ENCODE assay signal across 8 cellular contexts in genomic region chr19:40305403-40305802, GRCh38. TPM values are rescaled to one million over a fixed set of nuclear protein-coding genes. Genes with fewer than 3 reads are reported as not detected.
A peak's percentile ranks its signal among the peaks of the same experiment; 100 is the strongest.
DNase-seq lines count a peak whose midpoint lies in the region; ATAC-seq and TF ChIP-seq lines count a peak whose summit lies in the region.

No MANE protein-coding gene starts in this region.

- TF ChIP-seq CTCF in BJ (IDR thresholded peaks at IDR 0.05; ENCODE audit: insufficient read depth, low read depth, low read length) (peak; percentile 77), HFFc6 (IDR thresholded peaks at IDR 0.05) (peak; percentile 91)

- CTCF ChIA-PET in BJ (lab: Yijun Ruan, JAX): interaction anchor here (0.6 to 2.6 kb wide), 31 partner anchors 10 to 514 kb away, joined by 3 to 26 read pairs (median 4); partner anchors contain the start of genes AKT2, C19orf47, LTBP4 and PLD3
- CTCF ChIA-PET in activated CD4-positive, alpha-beta memory T cell treated with anti-CD3 and anti-CD28 coated beads, Interleukin-2, amount 10 ng/mL, durations not matched to agents 7 days and 5 days (lab: Charles Lee): interaction anchor here (0.6 to 2.7 kb wide), 47 partner anchors 8 to 1205 kb away, joined by 3 to 18 read pairs (median 4); partner anchors contain the start of genes AKT2, BLVRB, C19orf47 and PLD3

- H3K27me3 ChIP-seq in BJ (ENCODE audit: control insufficient read depth, insufficient read depth, low read length): no peaks in the 10 kb centered on the region
- H3K27me3 ChIP-seq in effector memory CD4-positive, alpha-beta T cell (replicated peaks; ENCODE audit: control insufficient read depth, insufficient read depth, low read length, poor library complexity, severe bottlenecking): no peaks in the 10 kb centered on the region

- H3K4me3 ChIP-seq in BJ (ENCODE audit: low read depth, low read length): no peak overlapping the region
- H3K4me3 ChIP-seq in effector memory CD4-positive, alpha-beta T cell (ENCODE audit: insufficient read depth, low read depth, low read length, poor library complexity, severe bottlenecking): no peak overlapping the region

- DNase-seq in BJ (ENCODE audit: low read depth) (peak; percentile 26), HFFc6 (peak; percentile 79), NCI-H82 treated with DMSO at 0.1 percent for 48 hours (lab: John Stamatoyannopoulos, UW; ENCODE audit: unreplicated experiment) (peak; percentile 44), middle frontal gyrus (ENCODE audit: extremely low spot score, low spot score) (peak; percentile 81)
- peak; percentile 83 for DNase-seq in activated CD4-positive, alpha-beta memory T cell treated with anti-CD3 and anti-CD28 coated beads, Interleukin-2, amount 10 ng/mL, durations not matched to agents 7 days and 5 days
- DNase-seq in effector memory CD4-positive, alpha-beta T cell: peak; percentile 18 to 54 (median 45)
- DNase-seq in stimulated activated CD8-positive, alpha-beta memory T cell treated with anti-CD3 and anti-CD28 coated beads, Interleukin-4, amount 100 ng/mL, for 24 hours (ENCODE audit: low read depth): peak; percentile 59

- H3K36me3 ChIP-seq in BJ (ENCODE audit: control insufficient read depth, insufficient read depth, low read length): no peaks in the 10 kb centered on the region
- no peaks in the 10 kb centered on the region for H3K36me3 ChIP-seq in effector memory CD4-positive, alpha-beta T cell (ENCODE audit: control insufficient read depth, insufficient read depth, low read length)

- H3K4me1 Mint-ChIP-seq in HFFc6 (ENCODE audit: low read depth): peaks cover 13% of the 10 kb centered on the region
- peaks cover 3% of the 10 kb centered on the region for H3K4me1 Mint-ChIP-seq in activated CD4-positive, alpha-beta memory T cell treated with anti-CD3 and anti-CD28 coated beads, Interleukin-2, amount 10 ng/mL, durations not matched to agents 7 days and 5 days

- POLR2A ChIA-PET in BJ (lab: Charles Lee): no interaction called here
- POLR2A ChIA-PET in activated CD4-positive, alpha-beta memory T cell treated with anti-CD3 and anti-CD28 coated beads, Interleukin-2, amount 10 ng/mL, durations not matched to agents 7 days and 5 days (lab: Charles Lee): interaction anchor here (0.7 kb wide), 2 partner anchors 17 to 235 kb away, joined by 3 read pairs; no protein-coding TSS in a partner anchor

- no peak for ATAC-seq in HG03378 (IDR thresholded peaks at IDR 0.05; ENCODE audit: unreplicated experiment)

- H3K4me3 Mint-ChIP-seq in HFFc6: no peak overlapping the region
- no peak overlapping the region for H3K4me3 Mint-ChIP-seq in activated CD4-positive, alpha-beta memory T cell treated with anti-CD3 and anti-CD28 coated beads, Interleukin-2, amount 10 ng/mL, durations not matched to agents 7 days and 5 days

- no peaks in the 10 kb centered on the region for H3K4me1 ChIP-seq in effector memory CD4-positive, alpha-beta T cell (ENCODE audit: control insufficient read depth, insufficient read depth, low read length, poor library complexity, severe bottlenecking)

- H3K9me3 Mint-ChIP-seq in HFFc6: no peaks in the 10 kb centered on the region
- no peaks in the 10 kb centered on the region for H3K9me3 Mint-ChIP-seq in activated CD4-positive, alpha-beta memory T cell treated with anti-CD3 and anti-CD28 coated beads, Interleukin-2, amount 10 ng/mL, durations not matched to agents 7 days and 5 days

- H3K27ac ChIP-seq in effector memory CD4-positive, alpha-beta T cell (ENCODE audit: insufficient read depth, low read length, poor library complexity, severe bottlenecking): no peak overlapping the region

- H3K9me3 ChIP-seq in effector memory CD4-positive, alpha-beta T cell (ENCODE audit: control insufficient read depth, low read length): no peaks in the 10 kb centered on the region

- no peaks in the 10 kb centered on the region for H3K36me3 Mint-ChIP-seq in HFFc6 (ENCODE audit: low read depth)
- no peaks in the 10 kb centered on the region for H3K36me3 Mint-ChIP-seq in activated CD4-positive, alpha-beta memory T cell treated with anti-CD3 and anti-CD28 coated beads, Interleukin-2, amount 10 ng/mL, durations not matched to agents 7 days and 5 days (ENCODE audit: low read depth)

- H3K27ac Mint-ChIP-seq in HFFc6: no peak overlapping the region
- no peak overlapping the region for H3K27ac Mint-ChIP-seq in activated CD4-positive, alpha-beta memory T cell treated with anti-CD3 and anti-CD28 coated beads, Interleukin-2, amount 10 ng/mL, durations not matched to agents 7 days and 5 days

- no peaks in the 10 kb centered on the region; the same call in 1 of the 2 replicates for H3K27me3 Mint-ChIP-seq in HFFc6 (ENCODE audit: insufficient read depth)
- no peaks in the 10 kb centered on the region for H3K27me3 Mint-ChIP-seq in activated CD4-positive, alpha-beta memory T cell treated with anti-CD3 and anti-CD28 coated beads, Interleukin-2, amount 10 ng/mL, durations not matched to agents 7 days and 5 days

RNA-seq across cellular contexts. Expression of gene AKT2, which starts 20.3 kb away (rescaled TPM):
- 113 and 162 TPM in 2 replicates for polyA plus RNA-seq in BJ (2011; rRNA removed)
- 96.1 and 154 TPM in 2 replicates for polyA minus RNA-seq in BJ (2011; rRNA and poly(A)+ RNA removed)
- 100 to 1,000 TPM; 128 to 133 (median 130) TPM for total RNA-seq in HFFc6 (2021; fragmentation: NEBNext Ultra II Directional; extraction: Animal tissue kit (Norgen Biotek cat#: 25700))
- total RNA-seq in activated CD4-positive, alpha-beta memory T cell treated with anti-CD3 and anti-CD28 coated beads, Interleukin-2, amount 10 ng/mL, durations not matched to agents 7 days and 5 days: 100 to 1,000 TPM; 142 to 150 TPM

RNA-seq across cellular contexts. Expression of gene C19orf47, which starts 42.8 kb away (rescaled TPM):
- polyA plus RNA-seq in BJ (2011; rRNA removed): 14.7 and 25.2 TPM in 2 replicates
- polyA minus RNA-seq in BJ (2011; rRNA and poly(A)+ RNA removed): 23.3 and 34.2 TPM in 2 replicates
- total RNA-seq in HFFc6 (2021; fragmentation: NEBNext Ultra II Directional; extraction: Animal tissue kit (Norgen Biotek cat#: 25700)): 10 to 100 TPM; 15.8 to 20.0 (median 18.5) TPM
- total RNA-seq in activated CD4-positive, alpha-beta memory T cell treated with anti-CD3 and anti-CD28 coated beads, Interleukin-2, amount 10 ng/mL, durations not matched to agents 7 days and 5 days: 10 to 100 TPM; 19.0 to 20.5 TPM

RNA-seq across cellular contexts. Expression of gene PLD3, which starts 43.1 kb away (rescaled TPM):
- polyA plus RNA-seq in BJ (2011; rRNA removed): 320 and 571 TPM in 2 replicates
- polyA minus RNA-seq in BJ (2011; rRNA and poly(A)+ RNA removed): 107 and 122 TPM in 2 replicates
- total RNA-seq in HFFc6 (2021; fragmentation: NEBNext Ultra II Directional; extraction: Animal tissue kit (Norgen Biotek cat#: 25700)): 100 to 1,000 TPM; 141 to 211 (median 152) TPM
- total RNA-seq in activated CD4-positive, alpha-beta memory T cell treated with anti-CD3 and anti-CD28 coated beads, Interleukin-2, amount 10 ng/mL, durations not matched to agents 7 days and 5 days: 100 to 1,000 TPM in 1 of 2 experiments, 10 to 100 TPM in 1; 92.4 to 100 TPM

Comparison
In these comparisons a context has a peak if more than half of its experiments do, and no peak if none do; other contexts are left out.
1. DNase-seq: peak in every context shown above with its lines; median percentile 83 in activated CD4-positive, alpha-beta memory T cell treated with anti-CD3 and anti-CD28 coated beads, Interleukin-2, amount 10 ng/mL, durations not matched to agents 7 days and 5 days; 81 in middle frontal gyrus; 79 in HFFc6; 59 in stimulated activated CD8-positive, alpha-beta memory T cell treated with anti-CD3 and anti-CD28 coated beads, Interleukin-4, amount 100 ng/mL, for 24 hours; 45 in effector memory CD4-positive, alpha-beta T cell; 44 in NCI-H82 treated with DMSO at 0.1 percent for 48 hours; 26 in BJ.